8 cellular contexts compared by ENCODE assay signal in the genomic region with DNA sequence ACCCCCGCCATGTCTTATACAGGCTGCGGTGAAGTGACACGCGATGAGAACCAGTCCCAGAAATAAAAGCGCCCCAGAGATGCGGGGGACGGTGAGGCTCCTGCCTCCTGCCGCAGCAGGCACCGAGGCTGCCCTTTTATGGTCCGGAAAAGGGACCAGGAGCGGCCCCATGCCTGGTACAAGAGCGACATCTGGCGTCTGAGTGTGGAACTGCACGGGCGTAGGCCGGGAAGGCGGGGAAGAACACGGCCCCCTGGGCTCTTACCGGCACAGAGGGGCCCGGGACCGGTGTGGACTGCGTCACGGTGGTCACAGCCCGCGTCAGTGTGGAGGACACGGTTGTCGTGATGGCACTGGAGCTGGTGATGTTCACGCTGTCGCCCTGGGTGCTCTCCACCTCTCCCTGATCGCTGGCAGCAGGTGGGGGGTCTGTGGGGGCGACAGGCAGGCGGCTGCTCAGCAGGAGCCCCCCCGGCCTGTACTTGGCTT. TPM values are rescaled to one million over a fixed set of nuclear protein-coding genes. Genes with fewer than 3 reads are reported as not detected.
DNase-seq lines count a peak whose midpoint lies in the region; ATAC-seq, FAIRE-seq and TF ChIP-seq lines count a peak whose summit lies in the region.

No MANE protein-coding gene starts in this region.

- CTCF ChIA-PET in A549 (lab: Yijun Ruan, JAX) = interaction anchor here (0.5 to 17.9 kb wide), 15 partner anchors 9 to 306 kb away, joined by 3 to 363 read pairs (median 5); a partner anchor contains a TSS

- WGBS in A549 (ENCODE audit: missing lambda C conversion rate) = 30% methylated on average over 4 of the region's 33 CpGs

- H3K4me1 ChIP-seq in A549 = 0 out of 3 replicates have a peak, but pooled peaks cover 4% of the 10 kb centered on the region

- no peak for TF ChIP-seq POLR2A in A549 (IDR thresholded peaks at IDR 0.05; ENCODE audit: low read length)

- no peaks in the 10 kb centered on the region for H3K9me3 ChIP-seq in A549

- ATAC-seq in A549 (peak; percentile 38 to 74), GM21447 (IDR thresholded peaks at IDR 0.05; ENCODE audit: unreplicated experiment) (no peak)

- no peak overlapping the region for H3K4me3 ChIP-seq in A549

- peak; percentile 70 for TF ChIP-seq CTCF in A549 (IDR thresholded peaks at IDR 0.05)

- POLR2A ChIA-PET in A549 (lab: Yijun Ruan, JAX) = no interaction called here

- H3K27ac ChIP-seq in A549 = peak overlapping the region in 1 of 2 experiments; percentile 74; a peak in 2 of 6 replicates

- no peak for TF ChIP-seq EP300 in A549 (IDR thresholded peaks at IDR 0.05)

- H3K4me2 ChIP-seq in A549 = no peak overlapping the region

- peak; percentile 65 to 75 for TF ChIP-seq RAD21 in A549 (conservative IDR thresholded peaks at IDR 0.05 in 1 of 2, IDR thresholded peaks at IDR 0.05 in 1 of 2)

- peak; percentile 58 to 68 for DNase-seq in A549 (ENCODE audit: low read depth in 1 of 2, low spot score in 1 of 2)
- peak; percentile 56 for DNase-seq in GM18507 (ENCODE audit: extremely low spot score, insufficient read length, low read depth)
- peak; percentile 58 for DNase-seq in NAMALWA (ENCODE audit: low spot score)
- DNase-seq in activated CD4-positive, CD25-positive, alpha-beta regulatory T cell treated with anti-CD3 and anti-CD28 coated beads, Interleukin-2, amount 50 U/mL, for 72 hours = peak; percentile 84
- peak; percentile 73 for DNase-seq in central memory CD4-positive, alpha-beta T cell
- DNase-seq in left kidney (ENCODE audit: low read depth, low spot score) = peak; percentile 86
- DNase-seq in stimulated activated CD4-positive, alpha-beta T cell treated with anti-CD3 and anti-CD28 coated beads, Interleukin-4, amount 100 ng/mL, for 48 hours (ENCODE audit: low read depth in 2 of 2) = peak; percentile 63 to 74

- FAIRE-seq in A549 (lab: Jason Lieb, UNC) = no peak
- FAIRE-seq in GM18507 (lab: Jason Lieb, UNC) = peak; percentile 96

TF ChIP-seq in A549, 52 proteins besides CTCF, POLR2A, EP300 and RAD21:
- TF ChIP-seq SMC3 (IDR thresholded peaks at IDR 0.05) (peak; percentile 39; the same call in 2 of the 3 replicates), TP53 (CRISPR knock-in tag; IDR thresholded peaks at IDR 0.05) (no peak), RCOR1 (IDR thresholded peaks at IDR 0.05; ENCODE audit: low read depth, low read length) (no peak), FOSL2 (IDR thresholded peaks at IDR 0.05) (no peak), FOSL2 (CRISPR knock-in tag; IDR thresholded peaks at IDR 0.05) (no peak), CHD4 (IDR thresholded peaks at IDR 0.05; ENCODE audit: borderline replicate concordance) (no peak), NFE2L2 (conservative IDR thresholded peaks at IDR 0.05; ENCODE audit: low read length) (no peak), JUN (IDR thresholded peaks at IDR 0.05) (peak in 1 of 2 experiments; percentile 15; a peak in 1 of 5 replicates), ZFP36 (IDR thresholded peaks at IDR 0.05; ENCODE audit: borderline replicate concordance, partially characterized antibody) (no peak)
- TF ChIP-seq, protein P1, sequence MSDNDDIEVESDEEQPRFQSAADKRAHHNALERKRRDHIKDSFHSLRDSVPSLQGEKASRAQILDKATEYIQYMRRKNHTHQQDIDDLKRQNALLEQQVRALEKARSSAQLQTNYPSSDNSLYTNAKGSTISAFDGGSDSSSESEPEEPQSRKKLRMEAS (IDR thresholded peaks at IDR 0.05) = no peak
- TF ChIP-seq, protein P2, sequence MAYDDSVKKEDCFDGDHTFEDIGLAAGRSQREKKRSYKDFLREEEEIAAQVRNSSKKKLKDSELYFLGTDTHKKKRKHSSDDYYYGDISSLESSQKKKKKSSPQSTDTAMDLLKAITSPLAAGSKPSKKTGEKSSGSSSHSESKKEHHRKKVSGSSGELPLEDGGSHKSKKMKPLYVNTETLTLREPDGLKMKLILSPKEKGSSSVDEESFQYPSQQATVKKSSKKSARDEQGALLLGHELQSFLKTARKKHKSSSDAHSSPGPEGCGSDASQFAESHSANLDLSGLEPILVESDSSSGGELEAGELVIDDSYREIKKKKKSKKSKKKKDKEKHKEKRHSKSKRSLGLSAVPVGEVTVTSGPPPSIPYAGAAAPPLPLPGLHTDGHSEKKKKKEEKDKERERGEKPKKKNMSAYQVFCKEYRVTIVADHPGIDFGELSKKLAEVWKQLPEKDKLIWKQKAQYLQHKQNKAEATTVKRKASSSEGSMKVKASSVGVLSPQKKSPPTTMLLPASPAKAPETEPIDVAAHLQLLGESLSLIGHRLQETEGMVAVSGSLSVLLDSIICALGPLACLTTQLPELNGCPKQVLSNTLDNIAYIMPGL (CRISPR knock-in tag; IDR thresholded peaks at IDR 0.05; ENCODE audit: borderline replicate concordance) = no peak

RNA-seq across cellular contexts. Expression of a gene that starts 8.9 kb away (rescaled TPM):
- polyA plus RNA-seq in A549 (2011; rRNA removed) (not detected in 2 replicates), A549 (2017; fragmentation: RNase III; extraction: RNeasy Plus Mini Kit Qiagen cat#74134 plus additional on column Dnase treatment) (not detected in 3 replicates)
- polyA plus RNA-seq in A549 (2012; cell fraction: cytosol; rRNA removed) = 0.05 and 0.07 TPM in 2 replicates
- polyA plus RNA-seq in A549 (2012; cell fraction: nucleus; rRNA removed) = 0.19 and 0.27 TPM in 2 replicates
- not detected in 2 replicates for polyA minus RNA-seq in A549 (2011; rRNA and poly(A)+ RNA removed)

RNA-seq across cellular contexts. Expression of a gene that starts 18.2 kb away (rescaled TPM):
- polyA plus RNA-seq in A549 (2011; rRNA removed) = 4.4 and 11.9 TPM in 2 replicates
- 17.0 and 25.3 TPM in 2 replicates for polyA plus RNA-seq in A549 (2012; cell fraction: cytosol; rRNA removed)
- 71.6 and 78.9 TPM in 2 replicates for polyA plus RNA-seq in A549 (2012; cell fraction: nucleus; rRNA removed)
- 31.0 to 33.3 TPM (median 32.9 TPM) in 3 replicates for polyA plus RNA-seq in A549 (2017; fragmentation: RNase III; extraction: RNeasy Plus Mini Kit Qiagen cat#74134 plus additional on column Dnase treatment)
- 21.9 and 36.5 TPM in 2 replicates for polyA minus RNA-seq in A549 (2011; rRNA and poly(A)+ RNA removed)

RNA-seq across cellular contexts. Expression of a gene that starts 18.5 kb away (rescaled TPM):
- 63.5 and 88.8 TPM in 2 replicates for polyA plus RNA-seq in A549 (2011; rRNA removed)
- 224 and 258 TPM in 2 replicates for polyA plus RNA-seq in A549 (2012; cell fraction: cytosol; rRNA removed)
- 239 and 267 TPM in 2 replicates for polyA plus RNA-seq in A549 (2012; cell fraction: nucleus; rRNA removed)
- 230 to 251 TPM (median 237 TPM) in 3 replicates for polyA plus RNA-seq in A549 (2017; fragmentation: RNase III; extraction: RNeasy Plus Mini Kit Qiagen cat#74134 plus additional on column Dnase treatment)
- 77.6 and 92.3 TPM in 2 replicates for polyA minus RNA-seq in A549 (2011; rRNA and poly(A)+ RNA removed)

RNA-seq across cellular contexts. Expression of a gene that starts 19.2 kb away (rescaled TPM):
- polyA plus RNA-seq in A549 (2011; rRNA removed) (10.6 and 13.2 TPM in 2 replicates), A549 (2017; fragmentation: RNase III; extraction: RNeasy Plus Mini Kit Qiagen cat#74134 plus additional on column Dnase treatment) (7.0 to 8.8 TPM (median 7.8 TPM) in 3 replicates)
- 15.4 and 19.6 TPM in 2 replicates for polyA plus RNA-seq in A549 (2012; cell fraction: cytosol; rRNA removed)
- polyA plus RNA-seq in A549 (2012; cell fraction: nucleus; rRNA removed) = 25.8 and 40.4 TPM in 2 replicates
- 9.0 and 9.4 TPM in 2 replicates for polyA minus RNA-seq in A549 (2011; rRNA and poly(A)+ RNA removed)

RNA-seq across cellular contexts. Expression of a gene that starts 27.3 kb away (rescaled TPM):
- polyA plus RNA-seq in A549 (2011; rRNA removed) (0.78 and 0.95 TPM in 2 replicates), A549 (2017; fragmentation: RNase III; extraction: RNeasy Plus Mini Kit Qiagen cat#74134 plus additional on column Dnase treatment) (0.98 to 2.3 TPM (median 1.1 TPM) in 3 replicates)
- polyA plus RNA-seq in A549 (2012; cell fraction: cytosol; rRNA removed) = 0.70 and 0.82 TPM in 2 replicates
- 8.9 and 9.7 TPM in 2 replicates for polyA plus RNA-seq in A549 (2012; cell fraction: nucleus; rRNA removed)
- 2.1 and 2.8 TPM in 2 replicates for polyA minus RNA-seq in A549 (2011; rRNA and poly(A)+ RNA removed)
